15 cellular contexts compared by ENCODE assay signal in genomic region chr4:89420507-89420906, GRCh38.
DNase-seq lines count a peak whose midpoint lies in the region; ATAC-seq lines count a peak whose summit lies in the region.
"Had no signal": no experiment of that assay in that cellular context is flagged by ENCODE, and none has a peak within 500 bp of the region (broad histone marks: within the 10 kb centered on the region; RNA-seq: fewer than 3 reads in every experiment).

No MANE protein-coding gene starts in this region.

- peak; percentile 74 for DNase-seq in HCEC 1CT
- peak; percentile 81 for DNase-seq in NCI-H524 treated with DMSO at 0.1 percent for 48 hours (lab: John Stamatoyannopoulos, UW)
- DNase-seq in fibroblast of gingiva (ENCODE audit: low read depth): peak; percentile 12
- DNase-seq in LoVo (ENCODE audit: low spot score): no peak
- no peak for DNase-seq in NCI-H69 (lab: John Stamatoyannopoulos, UW)
- no peak for DNase-seq in activated CD4-positive, CD25-positive, alpha-beta regulatory T cell (lab: John Stamatoyannopoulos, UW)
- DNase-seq: CD8-positive, alpha-beta memory T cell; NCI-H1436; NCI-H2029; NCI-H2171; NCI-H82; T-helper 1 cell had no signal

- ATAC-seq in HG02981 (IDR thresholded peaks at IDR 0.05; ENCODE audit: unreplicated experiment): no peak
- ATAC-seq: HCT116, K562 had no signal

Comparison
In these comparisons a context has a peak if more than half of its experiments do, and no peak if none do; other contexts are left out.
1. DNase-seq: peak in HCEC 1CT (single experiment), NCI-H524 treated with DMSO at 0.1 percent for 48 hours (single experiment) and fibroblast of gingiva (single experiment); none in LoVo (single experiment), NCI-H69 (single experiment) and activated CD4-positive, CD25-positive, alpha-beta regulatory T cell (0 of 4).